Comparison of ENCODE assay signal across 14 cellular contexts in genomic region chr2:118387509-118387908, GRCh38.
DNase-seq lines count a peak whose midpoint lies in the region; ATAC-seq and TF ChIP-seq lines count a peak whose summit lies in the region.
"Had no signal": no experiment of that assay in that cellular context is flagged by ENCODE, and none has a peak within 500 bp of the region (broad histone marks: within the 10 kb centered on the region; RNA-seq: fewer than 3 reads in every experiment).

No MANE protein-coding gene starts in this region.

- H3K9me2 ChIP-seq in HCT116 (ENCODE audit: insufficient read depth) = no peaks in the 10 kb centered on the region

- H2AFZ ChIP-seq in ACC112 (ENCODE audit: low read length, unreplicated experiment) = no peak overlapping the region
- H2AFZ ChIP-seq in HCT116 (ENCODE audit: low read depth, low read length, poor library complexity, severe bottlenecking) = no peak overlapping the region

- no peak for TF ChIP-seq RAD21 in HCT116 (IDR thresholded peaks at IDR 0.05; ENCODE audit: low read depth)

- H3K27ac ChIP-seq in ACC112 (ENCODE audit: low read depth, low read length) = peak overlapping the region; percentile 85
- H3K27ac ChIP-seq in HCT116 (ENCODE audit: low read depth, low read length) = no peak overlapping the region
- peak overlapping the region; percentile 51 for H3K27ac ChIP-seq in brain microvascular endothelial cell
- H3K27ac ChIP-seq in caudate nucleus (ENCODE audit: low read depth, low read length) = no peak overlapping the region
- H3K27ac ChIP-seq: neutrophil had no signal

- RAD21 ChIA-PET in HCT116 (lab: Charles Lee; ENCODE audit: low non-redundant PET in 1 of 2, low total read pairs in 2 of 2, uncharacterized antibody in 2 of 2, unreplicated experiment in 2 of 2) = no interaction called here

- ATAC-seq in HCT116 (0 out of 2 replicates have a peak, but pooled peaks have one; percentile 20), HG02852 (IDR thresholded peaks at IDR 0.05; ENCODE audit: unreplicated experiment) (no peak)

- TF ChIP-seq CTCF in HCT116 (IDR thresholded peaks at IDR 0.05 in 2 of 3, conservative IDR thresholded peaks at IDR 0.05 in 1 of 3; ENCODE audit: borderline replicate concordance in 1 of 3, insufficient read depth in 1 of 3, low read depth in 2 of 3, low read length in 2 of 3) (no peak), brain microvascular endothelial cell (IDR thresholded peaks at IDR 0.05; ENCODE audit: low read depth, low read length, missing control alignments) (no peak), kidney epithelial cell (IDR thresholded peaks at IDR 0.05; ENCODE audit: insufficient read depth, low read length, poor library complexity, severe bottlenecking) (no peak)

- no peaks in the 10 kb centered on the region for H4K20me1 ChIP-seq in HCT116 (ENCODE audit: insufficient read depth)

- no peaks in the 10 kb centered on the region for H3K36me3 ChIP-seq in ACC112 (ENCODE audit: insufficient read depth, low read length)
- no peaks in the 10 kb centered on the region for H3K36me3 ChIP-seq in HCT116 (ENCODE audit: control insufficient read depth in 1 of 2, insufficient read depth in 2 of 2, low read length in 2 of 2)
- no peaks in the 10 kb centered on the region for H3K36me3 ChIP-seq in brain microvascular endothelial cell (replicated peaks)
- no peaks in the 10 kb centered on the region for H3K36me3 ChIP-seq in kidney epithelial cell (ENCODE audit: control insufficient read depth, insufficient read depth, low read length)
- H3K36me3 ChIP-seq: neutrophil had no signal

- no peak overlapping the region for H3K9ac ChIP-seq in HCT116 (ENCODE audit: low read length)

- in situ Hi-C loops in brain microvascular endothelial cell (cut with HindIII; ENCODE audit: low pct_ligation_motif_present, low sequenced_read_pairs) = no loop called here

- BruUV-seq in HCT116 (replicated peaks; lab: Mats Ljungman, UMichigan) = no TSS peak

- H3K4me2 ChIP-seq in HCT116 (ENCODE audit: low read length) = peak overlapping the region; percentile 24

- H3K9me3 ChIP-seq in HCT116 (ENCODE audit: control insufficient read depth in 1 of 2, insufficient read depth in 1 of 2, low read depth in 1 of 2, low read length in 2 of 2) = no peaks in the 10 kb centered on the region
- H3K9me3 ChIP-seq: neutrophil had no signal

- H3K27me3 ChIP-seq in ACC112 (ENCODE audit: insufficient read depth, low read length) (no peaks in the 10 kb centered on the region), HCT116 (ENCODE audit: insufficient read depth, low read length) (no peaks in the 10 kb centered on the region), brain microvascular endothelial cell (replicated peaks) (no peaks in the 10 kb centered on the region), kidney epithelial cell (ENCODE audit: control insufficient read depth, insufficient read depth, low read length) (no peaks in the 10 kb centered on the region)

- H3K79me2 ChIP-seq in ACC112 (ENCODE audit: control insufficient read depth, insufficient read depth, low read length, unreplicated experiment) (no peaks in the 10 kb centered on the region), HCT116 (ENCODE audit: insufficient read depth, low read length) (no peaks in the 10 kb centered on the region)

- POLR2A ChIA-PET in HCT116 (lab: Charles Lee) = no interaction called here

- H3K4me3 ChIP-seq in ACC112 (ENCODE audit: low read depth, low read length) = no peak overlapping the region
- H3K4me3 ChIP-seq in HCT116 (replicated peaks in 1 of 2; ENCODE audit: low read depth in 1 of 2, low read length in 2 of 2) = no peak overlapping the region
- no peak overlapping the region for H3K4me3 ChIP-seq in brain microvascular endothelial cell (ENCODE audit: low read depth, low read length)
- H3K4me3 ChIP-seq in kidney epithelial cell (ENCODE audit: low read depth, low read length) = no peak overlapping the region

- TF ChIP-seq POLR2A in HCT116 (IDR thresholded peaks at IDR 0.05; ENCODE audit: borderline replicate concordance, extremely low read depth, insufficient read depth, insufficient read length) = no peak

- CTCF ChIA-PET in HCT116 (lab: Charles Lee) = interaction anchor here (1.4 kb wide), 1 partner anchor 16 kb away, joined by 5 read pairs; no protein-coding TSS in a partner anchor

- DNase-seq in HCT116 (ENCODE audit: low read depth, low spot score) = no peak
- peak; percentile 68 for DNase-seq in brain microvascular endothelial cell
- DNase-seq in kidney epithelial cell (ENCODE audit: low read depth) = peak; percentile 19
- no peak for DNase-seq in NCI-H2227 treated with DMSO at 0.1 percent for 48 hours (lab: John Stamatoyannopoulos, UW)
- no peak for DNase-seq in NCI-H1417 treated with DMSO at 0.1 percent for 48 hours (lab: John Stamatoyannopoulos, UW)
- DNase-seq in caudate nucleus (lab: John Stamatoyannopoulos, UW) = no peak
- DNase-seq: activated CD4-positive, CD25-positive, alpha-beta regulatory T cell; AML-193; DMS53; erythroblast; NCI-H1417 had no signal

- intact Hi-C loops in HCT116 (cut with micrococcal nuclease) = no loop called here

- H3K4me1 ChIP-seq in ACC112 (ENCODE audit: control insufficient read depth, insufficient read depth, low read length, unreplicated experiment) = peaks cover 39% of the 10 kb centered on the region
- H3K4me1 ChIP-seq in HCT116 (ENCODE audit: control insufficient read depth in 1 of 2, insufficient read depth in 2 of 2, low read length in 2 of 2) = peaks cover 0 to 16% of the 10 kb centered on the region in 2 experiments; a peak in 1 of 4 replicates

TF ChIP-seq in HCT116, 20 proteins besides CTCF, POLR2A, EP300 and RAD21:
- TF ChIP-seq ZFX (IDR thresholded peaks at IDR 0.05) (no peak), TCF7L2 (IDR thresholded peaks at IDR 0.05; ENCODE audit: borderline replicate concordance, extremely low read depth, insufficient read depth, insufficient read length) (no peak), FOSL1 (IDR thresholded peaks at IDR 0.05; ENCODE audit: low read depth) (no peak), JUND (IDR thresholded peaks at IDR 0.05) (no peak), SIN3A (IDR thresholded peaks at IDR 0.05; ENCODE audit: low read depth) (no peak), ELF1 (IDR thresholded peaks at IDR 0.05; ENCODE audit: borderline replicate concordance, low read depth) (no peak)

Comparison
In these comparisons a context has a peak if more than half of its experiments do, and no peak if none do; other contexts are left out.
1. H3K27ac ChIP-seq: peak in ACC112 (single experiment) and brain microvascular endothelial cell (single experiment); none in HCT116 (single experiment) and caudate nucleus (single experiment).
2. DNase-seq: peak in brain microvascular endothelial cell (single experiment) and kidney epithelial cell (single experiment); none in HCT116 (single experiment), NCI-H2227 treated with DMSO at 0.1 percent for 48 hours (single experiment), NCI-H1417 treated with DMSO at 0.1 percent for 48 hours (single experiment) and caudate nucleus (0 of 61).